ENCODE assay signal across 8 cellular contexts in genomic region chr7:128398016-128398840, GRCh38. TPM values are rescaled to one million over a fixed set of nuclear protein-coding genes. Genes with fewer than 3 reads are reported as not detected.
A peak's percentile ranks its signal among the peaks of the same experiment; 100 is the strongest.
DNase-seq lines count a peak whose midpoint lies in the region; ATAC-seq and TF ChIP-seq lines count a peak whose summit lies in the region.

No MANE protein-coding gene starts in this region.

- TF ChIP-seq CTCF in DOHH2 (IDR thresholded peaks at IDR 0.05; ENCODE audit: low read depth, low read length, poor library complexity, severe bottlenecking) (peak; percentile 99), HFF-Myc (IDR thresholded peaks at IDR 0.05; ENCODE audit: low read depth, low read length, missing control alignments) (peak; percentile 97), lung (IDR thresholded peaks at IDR 0.05; ENCODE audit: control extremely low read depth, extremely low read depth) (peak; percentile 75), tibial artery (IDR thresholded peaks at IDR 0.05) (peak; percentile 89 to 95)

- peaks cover 9% of the 10 kb centered on the region for H3K79me2 ChIP-seq in DOHH2 (ENCODE audit: control insufficient read depth, low read length)

- H4K20me1 ChIP-seq in DOHH2 (ENCODE audit: control insufficient read depth, insufficient read depth, low read depth, low read length) = peaks cover 5% of the 10 kb centered on the region; the same call in 1 of the 2 replicates

- no peaks in the 10 kb centered on the region; the same call in 1 of the 2 replicates for H3F3A ChIP-seq in DOHH2 (ENCODE audit: control insufficient read depth, insufficient read depth)

- no peak overlapping the region for H3K27ac ChIP-seq in DOHH2 (ENCODE audit: low read depth, low read length)
- no peak overlapping the region for H3K27ac ChIP-seq in lung (ENCODE audit: low read depth in 1 of 2, low read length in 1 of 2)
- no peak overlapping the region for H3K27ac ChIP-seq in tibial artery

- DNase-seq in HFF-Myc (ENCODE audit: extremely low read depth, low read depth) (no peak), dermis blood vessel endothelial cell (peak; percentile 68), lung (ENCODE audit: low spot score) (peak; percentile 63), tibial artery (peak in 1 of 2 donors; percentile 51), GM19240 (ENCODE audit: insufficient read length, low spot score) (no peak)

- ATAC-seq in SK-N-SH treated with all-trans-retinoic acid at 6 μM for 48 hours = peak; percentile 90
- ATAC-seq in lung (ENCODE audit: insufficient read depth, low FRiP score) = peak; percentile 73
- no peak for ATAC-seq in GM18858 (IDR thresholded peaks at IDR 0.05; ENCODE audit: unreplicated experiment)

- H3K4me2 ChIP-seq in DOHH2 (ENCODE audit: low read length) = no peak overlapping the region

- H3K36me3 ChIP-seq in DOHH2 (ENCODE audit: control insufficient read depth, low read length) (peaks cover 91% of the 10 kb centered on the region), lung (ENCODE audit: control insufficient read depth in 2 of 2, insufficient read depth in 2 of 2, low read length in 2 of 2) (peaks cover 0 to 65% of the 10 kb centered on the region in 2 donors), tibial artery (peaks cover 40 to 91% (median 77%) of the 10 kb centered on the region in 3 donors)

- H3K9me3 ChIP-seq in DOHH2 (ENCODE audit: control insufficient read depth, insufficient read depth, low read length) = no peaks in the 10 kb centered on the region
- no peaks in the 10 kb centered on the region for H3K9me3 ChIP-seq in lung (ENCODE audit: control insufficient read depth in 2 of 2, insufficient read depth in 1 of 2, low read length in 1 of 2)
- no peaks in the 10 kb centered on the region for H3K9me3 ChIP-seq in tibial artery

- H3K4me3 ChIP-seq in DOHH2 (ENCODE audit: low read length) = no peak overlapping the region
- no peak overlapping the region for H3K4me3 ChIP-seq in HFF-Myc (replicated peaks; ENCODE audit: low read depth, low read length)
- no peak overlapping the region for H3K4me3 ChIP-seq in lung
- no peak overlapping the region for H3K4me3 ChIP-seq in tibial artery

- H3K4me1 ChIP-seq in DOHH2 (ENCODE audit: control insufficient read depth, low read length) (no peaks in the 10 kb centered on the region), lung (ENCODE audit: control insufficient read depth in 2 of 2, insufficient read depth in 2 of 2, low read length in 2 of 2) (no peaks in the 10 kb centered on the region), tibial artery (no peaks in the 10 kb centered on the region)

- WGBS in lung, 2 donors = 79 to 81% methylated on average over 16 of the region's 16 CpGs

- intact Hi-C loops in tibial artery (cut with DNase I; ENCODE audit: low total_unique reads) = no loop called here

- H3K9me2 ChIP-seq in DOHH2 (replicated peaks; ENCODE audit: control insufficient read depth, low read length) = no peaks in the 10 kb centered on the region

- no peaks in the 10 kb centered on the region for H3K27me3 ChIP-seq in DOHH2 (ENCODE audit: control insufficient read depth, low read length)
- H3K27me3 ChIP-seq in lung (ENCODE audit: control insufficient read depth, insufficient read depth) = no peaks in the 10 kb centered on the region
- H3K27me3 ChIP-seq in tibial artery = no peaks in the 10 kb centered on the region

TF ChIP-seq in SK-N-SH treated with all-trans-retinoic acid at 6 μM for 48 hours, 23 proteins besides CTCF, POLR2A, EP300 and RAD21:
- TF ChIP-seq, protein P1, sequence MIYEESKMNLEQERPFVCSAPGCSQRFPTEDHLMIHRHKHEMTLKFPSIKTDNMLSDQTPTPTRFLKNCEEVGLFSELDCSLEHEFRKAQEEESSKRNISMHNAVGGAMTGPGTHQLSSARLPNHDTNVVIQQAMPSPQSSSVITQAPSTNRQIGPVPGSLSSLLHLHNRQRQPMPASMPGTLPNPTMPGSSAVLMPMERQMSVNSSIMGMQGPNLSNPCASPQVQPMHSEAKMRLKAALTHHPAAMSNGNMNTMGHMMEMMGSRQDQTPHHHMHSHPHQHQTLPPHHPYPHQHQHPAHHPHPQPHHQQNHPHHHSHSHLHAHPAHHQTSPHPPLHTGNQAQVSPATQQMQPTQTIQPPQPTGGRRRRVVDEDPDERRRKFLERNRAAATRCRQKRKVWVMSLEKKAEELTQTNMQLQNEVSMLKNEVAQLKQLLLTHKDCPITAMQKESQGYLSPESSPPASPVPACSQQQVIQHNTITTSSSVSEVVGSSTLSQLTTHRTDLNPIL (CRISPR knock-in tag; IDR thresholded peaks at IDR 0.05; ENCODE audit: low read depth) = no peak
- no peak for TF ChIP-seq GLIS3 (CRISPR knock-in tag; IDR thresholded peaks at IDR 0.05)
- TF ChIP-seq PPARA (CRISPR knock-in tag; IDR thresholded peaks at IDR 0.05; ENCODE audit: borderline replicate concordance) = no peak
- TF ChIP-seq ESRRG (CRISPR knock-in tag; IDR thresholded peaks at IDR 0.05) = no peak
- TF ChIP-seq CSRNP3 (CRISPR knock-in tag; IDR thresholded peaks at IDR 0.05) = no peak
- no peak for TF ChIP-seq ZNF8 (CRISPR knock-in tag; IDR thresholded peaks at IDR 0.05)
- TF ChIP-seq ARNTL (CRISPR knock-in tag; IDR thresholded peaks at IDR 0.05; ENCODE audit: borderline replicate concordance, low read depth) = no peak
- TF ChIP-seq ISL1 (CRISPR knock-in tag; IDR thresholded peaks at IDR 0.05) = no peak
- no peak for TF ChIP-seq SNAI2 (CRISPR knock-in tag; IDR thresholded peaks at IDR 0.05)
- TF ChIP-seq TCF4 (CRISPR knock-in tag; IDR thresholded peaks at IDR 0.05; ENCODE audit: borderline replicate concordance) = no peak
- TF ChIP-seq ZFP3 (CRISPR knock-in tag; IDR thresholded peaks at IDR 0.05) = no peak
- no peak for TF ChIP-seq ZNF565 (CRISPR knock-in tag; conservative IDR thresholded peaks at IDR 0.05; ENCODE audit: low read depth)
- TF ChIP-seq TOX (CRISPR knock-in tag; IDR thresholded peaks at IDR 0.05; ENCODE audit: borderline replicate concordance) = no peak

RNA-seq across cellular contexts. Expression of gene IMPDH1, which starts 11.6 kb away (rescaled TPM):
- total RNA-seq in dermis blood vessel endothelial cell (59.6 and 107 TPM in 2 replicates), lung (10 to 100 TPM; 25.9 to 86.6 TPM)
- polyA plus RNA-seq in lung = 100 to 1,000 TPM in 1 of 2 donors, 10 to 100 TPM in 1; 37.1 to 136 TPM

RNA-seq across cellular contexts. Expression of gene PRRT4, which starts 36.7 kb away (rescaled TPM):
- not detected in 2 replicates for total RNA-seq in dermis blood vessel endothelial cell
- total RNA-seq in lung = 1 to 10 TPM in 1 of 2 donors, under 1 TPM in 1; 0.82 to 1.3 TPM
- under 1 TPM; 0.12 to 0.35 TPM for polyA plus RNA-seq in lung

RNA-seq across cellular contexts. Expression of gene RBM28, which starts 54.5 kb away (rescaled TPM):
- 14.6 and 26.9 TPM in 2 replicates for total RNA-seq in dermis blood vessel endothelial cell
- 10 to 100 TPM; 32.6 to 44.7 TPM for total RNA-seq in lung
- 10 to 100 TPM; 18.8 to 21.8 TPM for polyA plus RNA-seq in lung

RNA-seq across cellular contexts. Expression of gene HILPDA, which starts 57.5 kb away (rescaled TPM):
- total RNA-seq in dermis blood vessel endothelial cell = 9.3 and 10.9 TPM in 2 replicates
- total RNA-seq in lung = 10 to 100 TPM; 12.5 to 61.9 TPM
- polyA plus RNA-seq in lung = 10 to 100 TPM in 1 of 2 donors, 1 to 10 TPM in 1; 6.6 to 13.9 TPM

Comparison
In these comparisons a context has a peak if more than half of its experiments do, and no peak if none do; other contexts are left out.
1. DNase-seq: peak in dermis blood vessel endothelial cell (single experiment) and lung (single experiment); none in HFF-Myc (single experiment) and GM19240 (single experiment).
2. Peak in every context shown above with its lines, with median percentiles within 50 percentile points of each other: CTCF ChIP-seq.